In the genomic region with DNA sequence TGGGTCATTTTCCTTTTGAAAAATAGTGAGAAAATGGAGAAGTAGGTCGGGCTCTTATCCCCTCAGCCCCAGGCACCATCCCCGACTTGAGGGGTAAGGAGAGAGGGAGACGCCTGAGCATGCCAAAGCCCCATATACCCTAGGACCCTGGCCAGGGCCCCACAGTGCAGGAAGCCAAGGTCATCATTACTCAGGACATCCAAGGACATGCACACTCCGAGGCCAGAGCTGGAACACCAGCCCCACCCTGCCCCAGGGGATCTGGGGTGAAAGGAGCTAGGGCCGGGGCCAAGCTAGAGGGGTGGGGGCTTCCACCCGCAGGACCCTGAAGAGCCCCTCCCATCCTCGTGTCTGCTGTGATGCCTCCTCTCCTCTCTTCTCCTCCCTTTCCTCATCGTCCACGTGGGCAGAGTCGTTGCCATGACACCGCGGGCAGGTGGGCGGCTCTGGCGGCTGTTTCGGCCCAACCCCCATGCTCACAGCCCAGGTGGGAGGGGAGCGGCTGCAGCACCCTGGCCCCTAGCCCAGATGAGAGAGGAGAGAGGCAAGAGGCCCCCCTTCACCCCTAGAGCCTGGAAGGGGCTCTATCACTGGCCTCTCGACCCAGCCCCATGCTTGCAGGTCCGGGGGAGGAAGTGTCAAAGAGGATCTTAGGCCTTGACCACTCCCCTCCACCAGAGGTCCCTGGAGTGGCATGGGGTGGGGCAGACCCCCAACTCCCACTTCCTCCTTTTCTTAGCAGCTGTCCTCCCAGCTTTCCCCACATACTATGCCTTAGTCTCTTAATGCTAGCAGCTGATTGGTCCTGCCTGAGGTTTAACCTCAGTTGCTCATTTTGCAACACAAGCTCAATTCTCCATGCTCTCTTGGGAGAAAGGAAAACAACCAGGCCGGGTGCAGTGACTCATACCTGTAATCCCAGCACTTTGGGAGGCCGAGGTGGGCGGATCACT, we compare ENCODE assay signal across 10 cellular contexts.
DNase-seq lines count a peak whose midpoint lies in the region; ATAC-seq and TF ChIP-seq lines count a peak whose summit lies in the region.
"Had no signal": no experiment of that assay in that cellular context is flagged by ENCODE, and none has a peak within 500 bp of the region (broad histone marks: within the 10 kb centered on the region; RNA-seq: fewer than 3 reads in every experiment).

No MANE protein-coding gene starts in this region.

- H3K27me3 Mint-ChIP-seq in memory B cell: peaks cover 6% of the 10 kb centered on the region

- no peaks in the 10 kb centered on the region for H3K9me3 Mint-ChIP-seq in memory B cell

- H3K27ac ChIP-seq in HL-60 (replicated peaks): no peak overlapping the region
- H3K27ac ChIP-seq: colonic mucosa had no signal

- peak; percentile 3 for TF ChIP-seq CTCF in HL-60 (IDR thresholded peaks at IDR 0.05; ENCODE audit: insufficient read depth, low read length)

- H3K4me3 ChIP-seq in HL-60 (replicated peaks; ENCODE audit: insufficient read depth, low read length): no peak overlapping the region
- H3K4me3 ChIP-seq: colonic mucosa had no signal

- peak overlapping the region; percentile 52 for H3K4me3 Mint-ChIP-seq in memory B cell

- peak overlapping the region; percentile 52 for H3K27ac Mint-ChIP-seq in memory B cell

- ATAC-seq in memory B cell (ENCODE audit: low read depth): peak; percentile 74
- no peak for ATAC-seq in GM18861 (IDR thresholded peaks at IDR 0.05; ENCODE audit: unreplicated experiment)

- no peaks in the 10 kb centered on the region for H3K27me3 ChIP-seq in HL-60 (ENCODE audit: insufficient read depth, poor library complexity, severe bottlenecking)

- peaks cover 13% of the 10 kb centered on the region for H3K4me1 Mint-ChIP-seq in memory B cell

- DNase-seq in DMS79 (lab: John Stamatoyannopoulos, UW) (peak; percentile 60), HL-60 (ENCODE audit: low read depth in 1 of 2, low spot score in 1 of 2) (peak; percentile 57 to 63), UCSD-AML1 (lab: John Stamatoyannopoulos, UW; ENCODE audit: unreplicated experiment) (peak; percentile 22), memory B cell (ENCODE audit: low spot score in 2 of 2) (no peak), KG1 (lab: John Stamatoyannopoulos, UW) (no peak), kidney tubule cell (ENCODE audit: low spot score) (no peak)
- no peak for DNase-seq in activated CD4-positive, CD25-positive, alpha-beta regulatory T cell (lab: John Stamatoyannopoulos, UW)
- DNase-seq: colonic mucosa, NCI-H187 had no signal

- H3K36me3 Mint-ChIP-seq in memory B cell: no peaks in the 10 kb centered on the region

Comparison
In these comparisons a context has a peak if more than half of its experiments do, and no peak if none do; other contexts are left out.
1. DNase-seq: peak in DMS79 (single experiment), HL-60 (2 of 2) and UCSD-AML1 (single experiment); none in memory B cell (0 of 2), KG1 (single experiment), kidney tubule cell (single experiment) and activated CD4-positive, CD25-positive, alpha-beta regulatory T cell (0 of 4).